12 cellular contexts compared by ENCODE assay signal in genomic region chr1:6961905-6962304, GRCh38.
A peak's percentile ranks its signal among the peaks of the same experiment; 100 is the strongest.
DNase-seq lines count a peak whose midpoint lies in the region; ATAC-seq and TF ChIP-seq lines count a peak whose summit lies in the region.
"Had no signal": no experiment of that assay in that cellular context is flagged by ENCODE, and none has a peak within 500 bp of the region (broad histone marks: within the 10 kb centered on the region; RNA-seq: fewer than 3 reads in every experiment).

No MANE protein-coding gene starts in this region.

- no peaks in the 10 kb centered on the region for H3K4me1 ChIP-seq in mesendoderm (ENCODE audit: control insufficient read depth, low read depth, low read length)
- H3K4me1 ChIP-seq in transverse colon = peaks cover 0 to 32% (median 12%) of the 10 kb centered on the region in 4 donors
- H3K4me1 ChIP-seq in upper lobe of left lung = peaks cover 16 to 34% (median 18%) of the 10 kb centered on the region in 4 donors

- no peak overlapping the region for H2BK5ac ChIP-seq in mesendoderm (ENCODE audit: low read length)

- H3K4me3 ChIP-seq in coronary artery = peak overlapping the region; percentile 56
- H3K4me3 ChIP-seq in mesendoderm (ENCODE audit: low read length) = peak overlapping the region; percentile 82
- H3K4me3 ChIP-seq in transverse colon = peak overlapping the region in 3 of 4 donors; percentile 7 to 26 (median 19)
- H3K4me3 ChIP-seq in upper lobe of left lung = peak overlapping the region in 1 of 4 donors; percentile 5
- H3K4me3 ChIP-seq: GM23248 had no signal

- TF ChIP-seq POLR2A in transverse colon (IDR thresholded peaks at IDR 0.05) = no peak
- no peak for TF ChIP-seq POLR2A in upper lobe of left lung (IDR thresholded peaks at IDR 0.05)

- no CpG with 5 or more reads among the region's 23 CpGs for WGBS in mesendoderm (ENCODE audit: extremely low coverage, insufficient coverage, low lambda C conversion rate)
- WGBS in transverse colon (ENCODE audit: low coverage in 1 of 2), 2 donors = 55% methylated on average over 23 of the region's 23 CpGs; no CpG with 5 or more reads in 1 of the 2 donors
- 23 to 40% methylated on average over 2 to 18 of the region's 23 CpGs for WGBS in upper lobe of left lung, 2 donors

- no peak overlapping the region for H3K4ac ChIP-seq in mesendoderm (ENCODE audit: low read depth, low read length)

- intact Hi-C loops in Right ventricle myocardium inferior (cut with DNase I) = no loop called here
- intact Hi-C loops in cardiac septum (cut with DNase I) = loop anchor here (5.0 kb wide), 1 partner anchor 165 kb away; no protein-coding TSS in a partner anchor
- intact Hi-C loops in transverse colon (cut with DNase I; ENCODE audit: low total_unique reads) = no loop called here

- no peaks in the 10 kb centered on the region for H3K36me3 ChIP-seq in mesendoderm (ENCODE audit: control insufficient read depth, insufficient read depth, low read length)
- H3K36me3 ChIP-seq in transverse colon = no peaks in the 10 kb centered on the region
- H3K36me3 ChIP-seq in upper lobe of left lung = no peaks in the 10 kb centered on the region

- peak overlapping the region in 1 of 2 donors; percentile 38 for H3K27ac ChIP-seq in coronary artery
- no peak overlapping the region for H3K27ac ChIP-seq in mesendoderm (ENCODE audit: low read depth, low read length)
- peak overlapping the region in 2 of 4 donors; percentile 39 to 45 for H3K27ac ChIP-seq in transverse colon
- peak overlapping the region in 1 of 4 donors; percentile 31 for H3K27ac ChIP-seq in upper lobe of left lung
- H3K27ac ChIP-seq: GM23248 had no signal

- H3K27me3 ChIP-seq in mesendoderm (ENCODE audit: insufficient read depth, low read length, poor library complexity) = no peaks in the 10 kb centered on the region
- H3K27me3 ChIP-seq in transverse colon = peaks cover 39% of the 10 kb centered on the region
- peaks cover 0 to 16% (median 3%) of the 10 kb centered on the region in 4 donors for H3K27me3 ChIP-seq in upper lobe of left lung

- peak overlapping the region; percentile 86 for H3K4me2 ChIP-seq in mesendoderm (ENCODE audit: low read length)
- H3K4me2 ChIP-seq: SK-N-SH had no signal

- no peak overlapping the region for H2BK15ac ChIP-seq in mesendoderm (replicated peaks; ENCODE audit: low read depth)

- in situ Hi-C loops in transverse colon (cut with MboI; ENCODE audit: low pct_ligation_motif_present in 1 of 4, low pct_unique_long_range_greater_than_20kb in 1 of 4, low sequenced_read_pairs in 3 of 4) = no loop called here

- H3K18ac ChIP-seq in mesendoderm (ENCODE audit: low read length) = no peak overlapping the region

- H2BK120ac ChIP-seq in mesendoderm (ENCODE audit: low read depth, low read length) = no peak overlapping the region

- no peak overlapping the region for H4K8ac ChIP-seq in mesendoderm (ENCODE audit: low read depth, low read length)

- no peaks in the 10 kb centered on the region for H3K79me2 ChIP-seq in mesendoderm (ENCODE audit: control insufficient read depth, insufficient read depth, low read length)

- H3K56ac ChIP-seq in mesendoderm (ENCODE audit: low read length) = peak overlapping the region; percentile 85

- no peaks in the 10 kb centered on the region for H3K9me3 ChIP-seq in transverse colon
- no peaks in the 10 kb centered on the region for H3K9me3 ChIP-seq in upper lobe of left lung
- H3K9me3 ChIP-seq: SK-N-SH had no signal

- peak overlapping the region; percentile 45 for H3K9ac ChIP-seq in mesendoderm (ENCODE audit: low read length)
- H3K9ac ChIP-seq: GM23248, SK-N-SH had no signal

- no peaks in the 10 kb centered on the region for H3K79me1 ChIP-seq in mesendoderm (ENCODE audit: low read length)

- TF ChIP-seq CTCF in coronary artery (IDR thresholded peaks at IDR 0.05) (no peak), transverse colon (IDR thresholded peaks at IDR 0.05) (no peak), upper lobe of left lung (IDR thresholded peaks at IDR 0.05) (no peak)

- DNase-seq in Right ventricle myocardium inferior (ENCODE audit: missing footprints) (no peak), cardiac septum (ENCODE audit: low spot score) (no peak), coronary artery (ENCODE audit: low spot score) (no peak), mesendoderm (no peak), transverse colon (no peak), NCI-H1417 (lab: John Stamatoyannopoulos, UW) (no peak), upper lobe of left lung (no peak)
- DNase-seq in stimulated activated CD4-positive, alpha-beta T cell treated with anti-CD3 and anti-CD28 coated beads, Interleukin-2, amount 100 ng/mL, for 24 hours = no peak
- DNase-seq: DMS79, IMR-90 had no signal

- H4K5ac ChIP-seq in mesendoderm (ENCODE audit: low read length) = no peak overlapping the region

- H3K23ac ChIP-seq in mesendoderm (ENCODE audit: low read length) = no peak overlapping the region

- ATAC-seq in Right ventricle myocardium inferior = peak; percentile 4
- ATAC-seq in upper lobe of left lung (ENCODE audit: low FRiP score in 2 of 2) = no peak

- H2AK5ac ChIP-seq in mesendoderm (ENCODE audit: low read length) = no peak overlapping the region

- no peak for TF ChIP-seq EP300 in transverse colon (IDR thresholded peaks at IDR 0.05; ENCODE audit: low read depth)
- TF ChIP-seq EP300 in upper lobe of left lung (IDR thresholded peaks at IDR 0.05) = no peak
